8 cellular contexts compared by ENCODE assay signal in the genomic region with DNA sequence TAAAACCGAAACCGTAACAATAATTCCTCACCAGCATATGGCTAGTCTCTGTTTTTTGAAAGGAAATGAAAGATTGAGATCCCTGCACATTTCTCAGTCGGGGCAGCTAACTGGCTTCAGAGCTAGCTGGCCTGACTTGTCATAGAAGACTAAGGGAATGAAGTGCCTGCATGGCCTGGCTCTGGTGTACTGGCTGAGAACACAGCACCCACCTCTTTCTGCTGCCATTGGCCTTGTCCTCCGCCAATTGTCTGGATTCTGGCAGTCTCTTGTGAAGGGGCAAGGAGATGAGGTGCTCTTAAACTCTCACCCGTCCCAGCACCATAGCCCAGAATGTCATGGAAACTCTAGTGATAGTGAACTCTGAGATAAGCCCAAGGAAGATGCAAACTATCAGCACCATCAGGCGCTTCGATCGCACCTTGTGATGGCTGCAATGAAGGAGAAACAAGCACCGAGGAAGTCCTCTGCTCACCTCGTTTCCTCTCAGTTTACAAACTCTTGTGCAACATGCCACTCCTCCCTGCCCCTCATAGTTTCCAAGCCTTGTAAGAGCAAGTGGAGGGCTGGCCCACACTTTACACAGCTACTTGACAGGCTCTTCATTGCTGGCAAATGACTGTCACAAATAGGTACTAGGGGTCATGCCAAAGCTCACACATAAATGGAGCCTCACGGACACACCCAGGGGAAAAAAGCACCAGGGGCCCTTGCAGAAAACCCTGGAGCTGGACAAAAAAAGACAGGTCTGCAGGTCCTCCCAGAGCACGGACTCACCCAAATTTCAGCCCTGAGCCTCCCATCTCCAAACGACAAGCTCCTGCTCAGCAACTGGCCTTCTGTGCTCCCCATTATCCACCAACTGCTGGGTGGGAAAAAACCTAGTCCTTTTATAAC. TPM values are rescaled to one million over a fixed set of nuclear protein-coding genes. Genes with fewer than 3 reads are reported as not detected.
DNase-seq lines count a peak whose midpoint lies in the region; ATAC-seq and TF ChIP-seq lines count a peak whose summit lies in the region.

No MANE protein-coding gene starts in this region.

- peaks cover 2% of the 10 kb centered on the region for H3K36me3 Mint-ChIP-seq in T-cell
- H3K36me3 Mint-ChIP-seq in nephron (ENCODE audit: low read depth), result peaks cover 7% of the 10 kb centered on the region

- DNase-seq in GM13976 (ENCODE audit: low spot score) (peak; percentile 31), T-cell (peak in 17 of 34 experiments; percentile 5 to 33 (median 16)), colonic mucosa (peak; percentile 26), omental fat pad (ENCODE audit: low spot score) (no peak), Ammon's horn (ENCODE audit: low spot score) (no peak), DMS 273 treated with DMSO at 0.1 percent for 48 hours (lab: John Stamatoyannopoulos, UW) (no peak)

- H3K4me1 Mint-ChIP-seq in T-cell, result peaks cover 52 to 56% (median 55%) of the 10 kb centered on the region in 3 donors
- peaks cover 15% of the 10 kb centered on the region for H3K4me1 Mint-ChIP-seq in nephron

- intact Hi-C loops in colonic mucosa (cut with DNase I), result no loop called here

- H3K9me3 Mint-ChIP-seq in T-cell, result no peaks in the 10 kb centered on the region
- no peaks in the 10 kb centered on the region for H3K9me3 Mint-ChIP-seq in nephron

- ATAC-seq in T-cell (replicated peaks in 1 of 4) (no peak), omental fat pad (ENCODE audit: low FRiP score) (no peak), GM19023 (IDR thresholded peaks at IDR 0.05; ENCODE audit: unreplicated experiment) (no peak)

- POLR2A ChIA-PET in T-cell (lab: Charles Lee), result interaction anchor here in 1 of 2 donors (0.5 to 1.1 kb wide), 2 partner anchors 81 to 333 kb away, joined by 3 read pairs; no protein-coding TSS in a partner anchor

- CTCF ChIA-PET in T-cell (lab: Charles Lee), result interaction anchor here in 1 of 2 donors (0.9 kb wide), 1 partner anchor 70 kb away, joined by 6 read pairs; no protein-coding TSS in a partner anchor

- H3K27me3 Mint-ChIP-seq in T-cell (no peaks in the 10 kb centered on the region), nephron (ENCODE audit: low read depth) (no peaks in the 10 kb centered on the region)

- H3K9ac ChIP-seq in colonic mucosa (ENCODE audit: low read depth in 2 of 2, low read length in 2 of 2), result peak overlapping the region; percentile 84

- H3K27me3 ChIP-seq in colonic mucosa, result no peaks in the 10 kb centered on the region

- peak overlapping the region; percentile 95 for H3K4me3 ChIP-seq in colonic mucosa

- no peak overlapping the region for H3K27ac ChIP-seq in colonic mucosa

- in situ Hi-C loops in GM13976 (cut with MboI; ENCODE audit: low sequenced_read_pairs, unreplicated experiment), result no loop called here

- peak overlapping the region; percentile 56 to 87 for H3K27ac Mint-ChIP-seq in T-cell
- H3K27ac Mint-ChIP-seq in nephron, result peak overlapping the region in 2 of 3 experiments; percentile 50 to 68

- H3K9me3 ChIP-seq in colonic mucosa, result no peaks in the 10 kb centered on the region

- H3K4me1 ChIP-seq in colonic mucosa, result peaks cover 5% of the 10 kb centered on the region

- H3K36me3 ChIP-seq in colonic mucosa, result no peaks in the 10 kb centered on the region

- TF ChIP-seq CTCF in GM13976 (IDR thresholded peaks at IDR 0.05; ENCODE audit: borderline replicate concordance, control extremely low read depth, extremely low read depth, insufficient read depth, missing control alignments) (no peak), colonic mucosa (IDR thresholded peaks at IDR 0.05) (no peak), nephron (IDR thresholded peaks at IDR 0.05; ENCODE audit: unreplicated experiment in 3 of 3) (no peak), omental fat pad (IDR thresholded peaks at IDR 0.05) (no peak)

- H3K4me3 Mint-ChIP-seq in T-cell, result peak overlapping the region; percentile 93 to 97 (median 95)
- peak overlapping the region; percentile 87 to 89 (median 88) for H3K4me3 Mint-ChIP-seq in nephron

RNA-seq across cellular contexts. Expression of a gene that starts 16.4 kb away (rescaled TPM):
- total RNA-seq in T-cell (10 to 100 TPM; 27.9 to 35.8 (median 30.9) TPM), colonic mucosa (10 to 100 TPM; 14.3 to 24.6 TPM), omental fat pad (10 to 100 TPM; 16.2 to 45.6 (median 27.0) TPM)

RNA-seq across cellular contexts. Expression of a gene that starts 59.3 kb away (rescaled TPM):
- total RNA-seq in T-cell (10 to 100 TPM; 45.2 to 69.9 (median 53.0) TPM), colonic mucosa (10 to 100 TPM; 31.7 to 51.9 TPM), omental fat pad (10 to 100 TPM; 37.0 to 76.6 (median 50.4) TPM)

Comparison
In these comparisons a context has a peak if more than half of its experiments do, and no peak if none do; other contexts are left out.
1. DNase-seq: peak in GM13976 (single experiment) and colonic mucosa (single experiment); none in omental fat pad (single experiment), Ammon's horn (single experiment) and DMS 273 treated with DMSO at 0.1 percent for 48 hours (single experiment).